In genomic region chr2:181771355-181771754, GRCh38 we compare ENCODE assay signal across 28 cellular contexts.
"Had no signal": no experiment of that assay in that cellular context is flagged by ENCODE, and none has a peak within 500 bp of the region (broad histone marks: within the 10 kb centered on the region; RNA-seq: fewer than 3 reads in every experiment).

No MANE protein-coding gene starts in this region.

- H3K4me1 ChIP-seq: right lobe of liver, uterus had no signal

- H3K36me3 ChIP-seq: heart right ventricle, neutrophil, right lobe of liver, uterus had no signal

- H3K9me3 ChIP-seq: neutrophil, right lobe of liver, uterus had no signal

- H3K36me3 Mint-ChIP-seq: activated CD8-positive, alpha-beta memory T cell treated with anti-CD3 and anti-CD28 coated beads, Interleukin-2, amount 10 ng/mL, durations not matched to agents 7 days and 5 days; activated naive CD4-positive, alpha-beta T cell treated with anti-CD3 and anti-CD28 coated beads, Interleukin-2, amount 50 U/mL, for 72 hours; memory B cell; stimulated activated memory B cell treated with anti-CD40 and anti-IgM and Interleukin-4, amounts not matched to agents 10 μg/mL and 1 μg/mL and 100 μg/mL, for 72 hours; WTC11 had no signal

- H3K27me3 ChIP-seq: heart right ventricle, neutrophil, right lobe of liver, uterus had no signal

- H3K27ac ChIP-seq: heart right ventricle, neutrophil, right lobe of liver, uterus had no signal

- H3K4me1 Mint-ChIP-seq: central memory CD8-positive, alpha-beta T cell; endodermal cell; nephron progenitor cell had no signal

- H3K9me3 Mint-ChIP-seq: activated CD4-positive, alpha-beta T cell treated with anti-CD3 and anti-CD28 coated beads, Interleukin-2, amount 10 ng/mL, durations not matched to agents 7 days and 5 days; central memory CD8-positive, alpha-beta T cell; endodermal cell; stimulated activated memory B cell treated with anti-CD40 and anti-IgM and Interleukin-4, amounts not matched to agents 10 μg/mL and 1 μg/mL and 100 μg/mL, for 72 hours; stimulated activated naive CD8-positive, alpha-beta T cell treated with anti-CD3 and anti-CD28 coated beads, Interleukin-15, amount 100 ng/mL, for 72 hours had no signal

- ATAC-seq: activated CD8-positive, alpha-beta memory T cell treated with anti-CD3 and anti-CD28 coated beads, Interleukin-2, amount 10 ng/mL, durations not matched to agents 7 days and 5 days; activated CD8-positive, alpha-beta T cell treated with anti-CD3 and anti-CD28 coated beads, Interleukin-2, amount 10 ng/mL, durations not matched to agents 7 days and 5 days; activated naive CD4-positive, alpha-beta T cell treated with anti-CD3 and anti-CD28 coated beads, Interleukin-2, amount 50 U/mL, for 72 hours; esophagus mucosa; heart right ventricle; right lobe of liver; stimulated activated memory B cell treated with anti-CD40 and anti-IgM and Interleukin-4, amounts not matched to agents 10 μg/mL and 1 μg/mL and 100 μg/mL, for 72 hours; stimulated activated naive CD8-positive, alpha-beta T cell treated with anti-CD3 and anti-CD28 coated beads, Interleukin-15, amount 100 ng/mL, for 72 hours; WTC11 had no signal

- DNase-seq: activated CD4-positive, alpha-beta T cell treated with anti-CD3 and anti-CD28 coated beads for 1 hour; activated CD4-positive, alpha-beta T cell treated with anti-CD3 and anti-CD28 coated beads, Interleukin-2, amount 10 ng/mL, durations not matched to agents 7 days and 5 days; activated CD8-positive, alpha-beta memory T cell treated with anti-CD3 and anti-CD28 coated beads, Interleukin-2, amount 10 ng/mL, durations not matched to agents 7 days and 5 days; activated CD8-positive, alpha-beta T cell treated with anti-CD3 and anti-CD28 coated beads, Interleukin-2, amount 10 ng/mL, durations not matched to agents 7 days and 5 days; activated T-cell treated with anti-CD3 and anti-CD28 coated beads, Interleukin-2, amount 50 U/mL, for 48 hours; endodermal cell; foreskin melanocyte; heart right ventricle; nephron progenitor cell; right lobe of liver; small intestine; stimulated activated CD4-positive, alpha-beta T cell treated with anti-CD3 and anti-CD28 coated beads, Interleukin-1b, Interleukin-23, amount 100 ng/mL, for 48 hours; stimulated activated CD4-positive, alpha-beta T cell treated with anti-CD3 and anti-CD28 coated beads, Interleukin-4, amount 100 ng/mL, for 4 hours; stimulated activated CD8-positive, alpha-beta memory T cell treated with anti-CD3 and anti-CD28 coated beads, Interleukin-4, amount 100 ng/mL, for 48 hours; stimulated activated naive CD8-positive, alpha-beta T cell treated with anti-CD3 and anti-CD28 coated beads, Interleukin-15, amount 100 ng/mL, for 72 hours; substantia nigra; T-helper 2 cell; uterus had no signal

- H3K27ac Mint-ChIP-seq: activated CD4-positive, alpha-beta T cell treated with anti-CD3 and anti-CD28 coated beads, Interleukin-2, amount 10 ng/mL, durations not matched to agents 7 days and 5 days; activated CD8-positive, alpha-beta memory T cell treated with anti-CD3 and anti-CD28 coated beads, Interleukin-2, amount 10 ng/mL, durations not matched to agents 7 days and 5 days; activated CD8-positive, alpha-beta T cell treated with anti-CD3 and anti-CD28 coated beads, Interleukin-2, amount 10 ng/mL, durations not matched to agents 7 days and 5 days; activated naive CD4-positive, alpha-beta T cell treated with anti-CD3 and anti-CD28 coated beads, Interleukin-2, amount 50 U/mL, for 72 hours; activated T-helper 2 cell treated with anti-CD3 and anti-CD28 coated beads, Interferon-gamma antibody, Interleukin-2, Interleukin-4, amounts not matched to agents 10 μg/mL and 5 μg/mL and 100 μg/mL, durations not matched to agents 14 hours and 24 hours and 36 hours; dendritic cell treated with granulocyte-macrophage colony-stimulating factor and Interleukin-4, amounts not matched to agents 40 ng/mL and 50 ng/mL, for 4 days; endodermal cell; memory B cell; nephron progenitor cell; stimulated activated memory B cell treated with anti-CD40 and anti-IgM and Interleukin-4, amounts not matched to agents 10 μg/mL and 1 μg/mL and 100 μg/mL, for 72 hours; stimulated activated naive CD8-positive, alpha-beta T cell treated with anti-CD3 and anti-CD28 coated beads, Interleukin-15, amount 100 ng/mL, for 72 hours; type B pancreatic cell; WTC11 had no signal

- H3K4me3 Mint-ChIP-seq: activated CD4-positive, alpha-beta T cell treated with anti-CD3 and anti-CD28 coated beads, Interleukin-2, amount 10 ng/mL, durations not matched to agents 7 days and 5 days; activated CD8-positive, alpha-beta memory T cell treated with anti-CD3 and anti-CD28 coated beads, Interleukin-2, amount 10 ng/mL, durations not matched to agents 7 days and 5 days; activated CD8-positive, alpha-beta T cell treated with anti-CD3 and anti-CD28 coated beads, Interleukin-2, amount 10 ng/mL, durations not matched to agents 7 days and 5 days; central memory CD8-positive, alpha-beta T cell; dendritic cell treated with granulocyte-macrophage colony-stimulating factor and Interleukin-4, amounts not matched to agents 40 ng/mL and 50 ng/mL, for 4 days; endodermal cell; memory B cell; nephron progenitor cell; stimulated activated memory B cell treated with anti-CD40 and anti-IgM and Interleukin-4, amounts not matched to agents 10 μg/mL and 1 μg/mL and 100 μg/mL, for 72 hours; stimulated activated naive CD8-positive, alpha-beta T cell treated with anti-CD3 and anti-CD28 coated beads, Interleukin-15, amount 100 ng/mL, for 72 hours; type B pancreatic cell; WTC11 had no signal

- H3K27me3 Mint-ChIP-seq: dendritic cell treated with granulocyte-macrophage colony-stimulating factor and Interleukin-4, amounts not matched to agents 40 ng/mL and 50 ng/mL, for 4 days; stimulated activated naive CD8-positive, alpha-beta T cell treated with anti-CD3 and anti-CD28 coated beads, Interleukin-15, amount 100 ng/mL, for 72 hours had no signal

- H3K4me3 ChIP-seq: heart right ventricle, right lobe of liver, uterus had no signal
